Comparison of ENCODE assay signal across 8 cellular contexts in genomic region chr17:68234726-68235335, GRCh38. TPM values are rescaled to one million over a fixed set of nuclear protein-coding genes. Genes with fewer than 3 reads are reported as not detected.
DNase-seq lines count a peak whose midpoint lies in the region; ATAC-seq and TF ChIP-seq lines count a peak whose summit lies in the region.
"Not testable (repeated sequence)": the region's sequence is repeated elsewhere in the genome, so short reads cannot be mapped to it uniquely, and the experiment has no call there.

No MANE protein-coding gene starts in this region.

- H3K27me3 Mint-ChIP-seq in CD8-positive, alpha-beta T cell (ENCODE audit: low read depth) = not testable (repeated sequence)

- H3K27ac ChIP-seq in CD8-positive, alpha-beta T cell (ENCODE audit: low read depth, low read length) = peak overlapping the region; percentile 53
- peak overlapping the region; percentile 83 for H3K27ac ChIP-seq in KMS-11
- peak overlapping the region; percentile 99 for H3K27ac ChIP-seq in SU-DHL-6 (ENCODE audit: low read depth, low read length)
- H3K27ac ChIP-seq in esophagus squamous epithelium = peak overlapping the region; percentile 64 to 82 (median 70)
- H3K27ac ChIP-seq in lung (ENCODE audit: low read depth in 1 of 2, low read length in 1 of 2) = peak overlapping the region in 1 of 2 donors; percentile 74

- H3K9me3 Mint-ChIP-seq in CD8-positive, alpha-beta T cell = not testable (repeated sequence)

- CTCF ChIA-PET in CD8-positive, alpha-beta T cell (lab: Charles Lee) = interaction anchor here (0.6 to 1.2 kb wide), 3 partner anchors 62 to 1014 kb away, joined by 3 to 4 read pairs (median 3); no protein-coding TSS in a partner anchor

- peak overlapping the region; percentile 91 for H3K27ac Mint-ChIP-seq in CD8-positive, alpha-beta T cell

- H4K20me1 ChIP-seq in KMS-11 (ENCODE audit: insufficient read depth); SU-DHL-6 (ENCODE audit: low read depth, low read length): not testable (repeated sequence)

- H3K27me3 ChIP-seq in CD8-positive, alpha-beta T cell (ENCODE audit: insufficient read depth, low read length); KMS-11 (ENCODE audit: insufficient read depth, low read depth); SU-DHL-6 (ENCODE audit: low read length); adipocyte (replicated peaks; ENCODE audit: control insufficient read depth, insufficient read depth, low read length); esophagus squamous epithelium; lung (ENCODE audit: control insufficient read depth, insufficient read depth): not testable (repeated sequence)

- H3K9me3 ChIP-seq in CD8-positive, alpha-beta T cell (ENCODE audit: low read length); SU-DHL-6 (ENCODE audit: insufficient read depth, low read length); adipocyte (ENCODE audit: control insufficient read depth, low read length); esophagus squamous epithelium; lung (ENCODE audit: control insufficient read depth in 2 of 2, insufficient read depth in 1 of 2, low read length in 1 of 2): not testable (repeated sequence)

- H3K4me1 Mint-ChIP-seq in CD8-positive, alpha-beta T cell (ENCODE audit: low read depth) = peaks cover 45% of the 10 kb centered on the region

- not testable (repeated sequence) for H3K36me3 Mint-ChIP-seq in CD8-positive, alpha-beta T cell

- peak overlapping the region; percentile 22 for H3K4me3 Mint-ChIP-seq in CD8-positive, alpha-beta T cell

- intact Hi-C loops in CD8-positive, alpha-beta T cell (cut with DNase I, micrococcal nuclease); esophagus squamous epithelium (cut with DNase I): not testable (repeated sequence)

- H3K9ac ChIP-seq in KMS-11 (peak overlapping the region; percentile 35; the same call in 1 of the 2 replicates), SU-DHL-6 (ENCODE audit: low read length) (peak overlapping the region; percentile 54)
- not testable (repeated sequence) for H3K9ac ChIP-seq in adipocyte (ENCODE audit: low read length)

- WGBS in esophagus squamous epithelium, 2 donors = 74 to 75% methylated on average over 12 of the region's 12 CpGs
- WGBS in lung, 2 donors = 79 to 81% methylated on average over 12 of the region's 12 CpGs

- peaks cover 37% of the 10 kb centered on the region for H3K4me1 ChIP-seq in CD8-positive, alpha-beta T cell (ENCODE audit: insufficient read depth, low read length)
- H3K4me1 ChIP-seq in KMS-11 (ENCODE audit: low read depth, poor library complexity, severe bottlenecking) = peaks cover 66% of the 10 kb centered on the region
- H3K4me1 ChIP-seq in adipocyte (ENCODE audit: control insufficient read depth, insufficient read depth, low read length); lung (ENCODE audit: control insufficient read depth in 2 of 2, insufficient read depth in 2 of 2, low read length in 2 of 2): not testable (repeated sequence)
- peaks cover 0 to 31% (median 0%) of the 10 kb centered on the region in 3 donors for H3K4me1 ChIP-seq in esophagus squamous epithelium

- H3K9me2 ChIP-seq in SU-DHL-6 (replicated peaks; ENCODE audit: insufficient read depth, low read length) = not testable (repeated sequence)

- not testable (repeated sequence) for H3K36me3 ChIP-seq in CD8-positive, alpha-beta T cell (ENCODE audit: insufficient read depth, low read length); KMS-11 (ENCODE audit: insufficient read depth); SU-DHL-6 (ENCODE audit: low read length); adipocyte (ENCODE audit: control insufficient read depth, insufficient read depth, low read length, severe bottlenecking); esophagus squamous epithelium; lung (ENCODE audit: control insufficient read depth in 2 of 2, insufficient read depth in 2 of 2, low read length in 2 of 2)

- peak in 1 of 4 donors; percentile 32 for TF ChIP-seq POLR2A in esophagus squamous epithelium (IDR thresholded peaks at IDR 0.05)

- H2AFZ ChIP-seq in KMS-11 (ENCODE audit: low read depth) = peak overlapping the region; percentile 41; the same call in 1 of the 2 replicates
- not testable (repeated sequence) for H2AFZ ChIP-seq in SU-DHL-6 (ENCODE audit: low read depth, low read length, severe bottlenecking)

- H3F3A ChIP-seq in SU-DHL-6 (ENCODE audit: insufficient read depth) = peaks cover 57% of the 10 kb centered on the region

- H3K4me3 ChIP-seq in CD8-positive, alpha-beta T cell (ENCODE audit: low read depth, low read length); KMS-11 (IDR thresholded peaks at IDR 0.05; ENCODE audit: insufficient read depth, low read depth, low read length); SU-DHL-6 (ENCODE audit: insufficient read depth, low read length, poor library complexity, severe bottlenecking); adipocyte (ENCODE audit: low read length); esophagus squamous epithelium; lung: not testable (repeated sequence)

- POLR2A ChIA-PET in CD8-positive, alpha-beta T cell (lab: Charles Lee) = interaction anchor here (3.0 kb wide), 1 partner anchor 12 kb away, joined by 19 read pairs; the partner anchor contains the start of gene AMZ2

- DNase-seq in CD8-positive, alpha-beta T cell = peak in 4 of 7 experiments; percentile 32 to 69 (median 42)
- peak; percentile 55 for DNase-seq in adipocyte (ENCODE audit: low read depth)
- DNase-seq in esophagus squamous epithelium (lab: John Stamatoyannopoulos, UW); lung (ENCODE audit: low spot score): not testable (repeated sequence)
- peak; percentile 28 to 46 for DNase-seq in stimulated activated CD4-positive, alpha-beta T cell treated with anti-CD3 and anti-CD28 coated beads, Interleukin-2, amount 100 ng/mL, for 24 hours

- peak; percentile 36 for ATAC-seq in CD8-positive, alpha-beta T cell
- peak; percentile 36 for ATAC-seq in GM21723 (IDR thresholded peaks at IDR 0.05; ENCODE audit: unreplicated experiment)
- ATAC-seq in lung (ENCODE audit: insufficient read depth, low FRiP score) = peak; percentile 65

- peak overlapping the region; percentile 63 for H3K4me2 ChIP-seq in KMS-11
- H3K4me2 ChIP-seq in SU-DHL-6 (ENCODE audit: low read depth, low read length, poor library complexity, severe bottlenecking) = peak overlapping the region; percentile 79

- not testable (repeated sequence) for H3K79me2 ChIP-seq in KMS-11 (ENCODE audit: insufficient read depth, low read depth)
- H3K79me2 ChIP-seq in SU-DHL-6 (ENCODE audit: insufficient read depth, low read length) = peaks cover 18% of the 10 kb centered on the region; the same call in 1 of the 2 replicates

- TF ChIP-seq CTCF in CD8-positive, alpha-beta T cell (IDR thresholded peaks at IDR 0.05); KMS-11 (conservative IDR thresholded peaks at IDR 0.05; ENCODE audit: low read depth, low read length); SU-DHL-6 (IDR thresholded peaks at IDR 0.05; ENCODE audit: insufficient read depth, low read length, poor library complexity, severe bottlenecking); esophagus squamous epithelium (IDR thresholded peaks at IDR 0.05); lung (IDR thresholded peaks at IDR 0.05; ENCODE audit: control extremely low read depth, extremely low read depth): not testable (repeated sequence)

RNA-seq across cellular contexts. Expression of gene AMZ2, which starts 13.0 kb away (rescaled TPM):
- total RNA-seq in CD8-positive, alpha-beta T cell = 10 to 100 TPM; 61.0 to 71.1 TPM
- total RNA-seq in esophagus squamous epithelium (10 to 100 TPM; 13.7 to 47.7 (median 35.1) TPM), lung (10 to 100 TPM; 27.1 to 52.8 TPM)
- 10 to 100 TPM; 37.0 to 55.2 TPM for polyA plus RNA-seq in lung

RNA-seq across cellular contexts. Expression of gene SLC16A6, which starts 56.1 kb away (rescaled TPM):
- 10 to 100 TPM; 10.7 to 11.0 TPM for total RNA-seq in CD8-positive, alpha-beta T cell
- total RNA-seq in esophagus squamous epithelium = 10 to 100 TPM in 3 of 4 donors, 1 to 10 TPM in 1; 9.2 to 20.9 (median 17.8) TPM
- 1 to 10 TPM; 2.3 to 7.2 TPM for total RNA-seq in lung
- polyA plus RNA-seq in lung = 10 to 100 TPM in 1 of 2 donors, 1 to 10 TPM in 1; 2.0 to 10.9 TPM

RNA-seq across cellular contexts. Expression of gene ARSG, which starts 56.5 kb away (rescaled TPM):
- 10 to 100 TPM in 1 of 2 experiments, 1 to 10 TPM in 1; 6.7 to 10.6 TPM for total RNA-seq in CD8-positive, alpha-beta T cell
- 1 to 10 TPM; 6.1 to 8.9 (median 7.0) TPM for total RNA-seq in esophagus squamous epithelium
- total RNA-seq in lung = 1 to 10 TPM; 2.2 to 9.3 TPM
- 1 to 10 TPM; 1.5 to 6.4 TPM for polyA plus RNA-seq in lung
